Comparison of ENCODE assay signal across 21 cellular contexts in genomic region chr2:100767810-100768806, GRCh38. TPM values are rescaled to one million over a fixed set of nuclear protein-coding genes. Genes with fewer than 3 reads are reported as not detected.
DNase-seq lines count a peak whose midpoint lies in the region; ATAC-seq, FAIRE-seq and TF ChIP-seq lines count a peak whose summit lies in the region.
"Had no signal": no experiment of that assay in that cellular context is flagged by ENCODE, and none has a peak within 500 bp of the region (broad histone marks: within the 10 kb centered on the region; RNA-seq: fewer than 3 reads in every experiment).

No MANE protein-coding gene starts in this region.

- H3K27me3 ChIP-seq in small intestine (ENCODE audit: control insufficient read depth in 2 of 2, insufficient read depth in 2 of 2, low read length in 2 of 2) = no peaks in the 10 kb centered on the region
- H3K27me3 ChIP-seq: pancreas had no signal

- H3K4me1 ChIP-seq in small intestine (ENCODE audit: control insufficient read depth in 2 of 2, insufficient read depth in 1 of 2, low read depth in 1 of 2, low read length in 1 of 2) = no peaks in the 10 kb centered on the region
- H3K4me1 ChIP-seq: pancreas had no signal

- 49 to 62% (median 54%) methylated on average over 7 of the region's 7 CpGs for WGBS in small intestine, 3 donors

- no peak for TF ChIP-seq CTCF in fibroblast of villous mesenchyme (IDR thresholded peaks at IDR 0.05; ENCODE audit: insufficient read depth, low read depth, low read length)

- no peak overlapping the region for H3K27ac ChIP-seq in small intestine (ENCODE audit: low read depth in 1 of 2, low read length in 1 of 2)
- H3K27ac ChIP-seq: HL-60, pancreas had no signal

- DNase-seq in ELR (ENCODE audit: low read depth) = peak; percentile 70
- DNase-seq in fibroblast of villous mesenchyme (ENCODE audit: low read depth) = peak; percentile 37
- DNase-seq in small intestine = peak; percentile 57
- DNase-seq in NCI-H446 treated with DMSO at 0.1 percent for 48 hours (lab: John Stamatoyannopoulos, UW) = no peak
- DNase-seq in stimulated activated CD8-positive, alpha-beta memory T cell treated with anti-CD3 and anti-CD28 coated beads, Interleukin-4, amount 100 ng/mL, for 48 hours = no peak
- no peak for DNase-seq in middle frontal gyrus (ENCODE audit: extremely low spot score, low spot score)
- DNase-seq: activated CD4-positive, alpha-beta T cell treated with anti-CD3 and anti-CD28 coated beads, Interleukin-2, amount 10 ng/mL, durations not matched to agents 24 days and 14 days; activated gamma-delta T cell; DMS153; effector CD4-positive, alpha-beta T cell; naive thymus-derived CD8-positive, alpha-beta T cell; NCI-H1694 treated with DMSO at 0.1 percent for 48 hours; NCI-H226; pancreas; Right ventricle myocardium superior; T-cell had no signal

- ATAC-seq in SK-N-SH treated with all-trans-retinoic acid at 6 μM for 48 hours = peak; percentile 18
- no peak for ATAC-seq in GM19467 (IDR thresholded peaks at IDR 0.05; ENCODE audit: unreplicated experiment)
- ATAC-seq: naive thymus-derived CD8-positive, alpha-beta T cell; T-cell had no signal

- no peaks in the 10 kb centered on the region for H3K36me3 ChIP-seq in small intestine (ENCODE audit: control insufficient read depth in 2 of 2, insufficient read depth in 2 of 2, low read length in 2 of 2)
- H3K36me3 ChIP-seq: pancreas had no signal

- no peak for FAIRE-seq in small intestine (lab: Jason Lieb, UNC)
- FAIRE-seq: GM12891, pancreas had no signal

- no peaks in the 10 kb centered on the region for H3K9me3 ChIP-seq in small intestine (ENCODE audit: control insufficient read depth, low read depth)
- H3K9me3 ChIP-seq: pancreas had no signal

- H3K4me3 ChIP-seq in fibroblast of villous mesenchyme (ENCODE audit: low read depth, low read length) (no peak overlapping the region), small intestine (ENCODE audit: low read depth in 1 of 2, low read length in 2 of 2) (no peak overlapping the region)
- H3K4me3 ChIP-seq: pancreas had no signal

TF ChIP-seq in SK-N-SH treated with all-trans-retinoic acid at 6 μM for 48 hours, 23 proteins besides CTCF, POLR2A, EP300 and RAD21:
- TF ChIP-seq CSRNP3 (CRISPR knock-in tag; IDR thresholded peaks at IDR 0.05) = no peak
- TF ChIP-seq CSDC2 (CRISPR knock-in tag; IDR thresholded peaks at IDR 0.05) = no peak
- TF ChIP-seq ZC3H10 (CRISPR knock-in tag; IDR thresholded peaks at IDR 0.05) = no peak
- TF ChIP-seq TSHZ2 (CRISPR knock-in tag; IDR thresholded peaks at IDR 0.05) = no peak
- no peak for TF ChIP-seq OSR1 (CRISPR knock-in tag; IDR thresholded peaks at IDR 0.05)
- no peak for TF ChIP-seq POU6F1 (CRISPR knock-in tag; IDR thresholded peaks at IDR 0.05; ENCODE audit: borderline replicate concordance, low read depth)
- TF ChIP-seq ZNF70 (CRISPR knock-in tag; IDR thresholded peaks at IDR 0.05) = no peak
- no peak for TF ChIP-seq ZNF8 (CRISPR knock-in tag; IDR thresholded peaks at IDR 0.05)
- TF ChIP-seq RARB (CRISPR knock-in tag; IDR thresholded peaks at IDR 0.05) = no peak
- TF ChIP-seq GLIS3 (CRISPR knock-in tag; IDR thresholded peaks at IDR 0.05) = no peak
- TF ChIP-seq PATZ1 (CRISPR knock-in tag; IDR thresholded peaks at IDR 0.05; ENCODE audit: borderline replicate concordance) = no peak
- TF ChIP-seq CREB5 (CRISPR knock-in tag; IDR thresholded peaks at IDR 0.05; ENCODE audit: low read depth) = no peak
- no peak for TF ChIP-seq ZFP3 (CRISPR knock-in tag; IDR thresholded peaks at IDR 0.05)
- no peak for TF ChIP-seq ESRRG (CRISPR knock-in tag; IDR thresholded peaks at IDR 0.05)
- TF ChIP-seq TOX (CRISPR knock-in tag; IDR thresholded peaks at IDR 0.05; ENCODE audit: borderline replicate concordance) = no peak
- TF ChIP-seq ARNTL (CRISPR knock-in tag; IDR thresholded peaks at IDR 0.05; ENCODE audit: borderline replicate concordance, low read depth) = no peak
- TF ChIP-seq ISL1 (CRISPR knock-in tag; IDR thresholded peaks at IDR 0.05) = no peak
- TF ChIP-seq ZNF565 (CRISPR knock-in tag; conservative IDR thresholded peaks at IDR 0.05; ENCODE audit: low read depth) = no peak

RNA-seq across cellular contexts. Expression of gene NPAS2, which starts 51.8 kb away (rescaled TPM):
- 13.9 and 17.3 TPM in 2 replicates for total RNA-seq in fibroblast of villous mesenchyme
- 10 to 100 TPM; 25.2 to 34.2 (median 27.3) TPM for polyA plus RNA-seq in small intestine
- polyA plus RNA-seq: CD14-positive monocyte had no signal

Comparison
In these comparisons a context has a peak if more than half of its experiments do, and no peak if none do; other contexts are left out.
1. DNase-seq: peak in ELR (single experiment), fibroblast of villous mesenchyme (single experiment) and small intestine (single experiment); none in NCI-H446 treated with DMSO at 0.1 percent for 48 hours (single experiment), stimulated activated CD8-positive, alpha-beta memory T cell treated with anti-CD3 and anti-CD28 coated beads, Interleukin-4, amount 100 ng/mL, for 48 hours (single experiment) and middle frontal gyrus (single experiment).